15 cellular contexts compared by ENCODE assay signal in the genomic region with DNA sequence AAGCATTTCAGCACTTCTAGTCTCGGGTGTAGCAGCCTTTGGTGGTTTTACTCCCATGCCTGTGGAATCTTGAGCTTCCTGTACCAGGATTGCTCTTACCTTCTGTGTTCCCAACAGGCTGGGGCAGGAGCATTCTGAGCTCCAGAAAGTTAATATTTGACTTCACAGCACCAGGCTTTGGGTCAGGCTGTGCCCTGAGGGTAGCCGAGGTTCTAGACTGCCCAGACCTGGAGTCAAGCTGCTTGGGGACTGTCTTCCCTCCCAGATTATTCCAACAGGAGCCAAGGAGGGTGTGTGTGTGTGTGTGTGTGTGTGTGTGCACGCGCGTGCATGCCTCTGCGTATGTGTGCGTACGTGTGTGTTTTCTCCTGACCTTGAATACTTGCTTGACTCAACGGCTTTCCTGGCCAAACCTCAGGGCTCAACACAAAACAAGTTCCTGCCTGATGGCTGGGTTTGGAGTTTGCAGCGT.
A peak's percentile ranks its signal among the peaks of the same experiment; 100 is the strongest.
DNase-seq lines count a peak whose midpoint lies in the region; ATAC-seq and TF ChIP-seq lines count a peak whose summit lies in the region.
"Had no signal": no experiment of that assay in that cellular context is flagged by ENCODE, and none has a peak within 500 bp of the region (broad histone marks: within the 10 kb centered on the region; RNA-seq: fewer than 3 reads in every experiment).

No MANE protein-coding gene starts in this region.

- no peak for ATAC-seq in WTC11
- ATAC-seq in thoracic aorta (ENCODE audit: insufficient number of reproducible peaks, low FRiP score, low read depth), result no peak
- no peak for ATAC-seq in stimulated activated memory B cell treated with anti-CD40 and anti-IgM and Interleukin-4, amounts not matched to agents 10 μg/mL and 1 μg/mL and 100 μg/mL, for 72 hours
- no peak for ATAC-seq in GM21529 (IDR thresholded peaks at IDR 0.05; ENCODE audit: unreplicated experiment)

- H3K9me3 Mint-ChIP-seq in WTC11, result no peaks in the 10 kb centered on the region
- H3K9me3 Mint-ChIP-seq in stimulated activated memory B cell treated with anti-CD40 and anti-IgM and Interleukin-4, amounts not matched to agents 10 μg/mL and 1 μg/mL and 100 μg/mL, for 72 hours, result no peaks in the 10 kb centered on the region
- H3K9me3 Mint-ChIP-seq: activated CD4-positive, alpha-beta T cell treated with anti-CD3 and anti-CD28 coated beads, Interleukin-2, amount 10 ng/mL, durations not matched to agents 7 days and 5 days; dendritic cell treated with granulocyte-macrophage colony-stimulating factor and Interleukin-4, amounts not matched to agents 40 ng/mL and 50 ng/mL, for 4 days had no signal

- no peak overlapping the region; the same call in 1 of the 2 replicates for H3K27ac Mint-ChIP-seq in WTC11
- no peak overlapping the region for H3K27ac Mint-ChIP-seq in stimulated activated memory B cell treated with anti-CD40 and anti-IgM and Interleukin-4, amounts not matched to agents 10 μg/mL and 1 μg/mL and 100 μg/mL, for 72 hours
- H3K27ac Mint-ChIP-seq: dendritic cell treated with granulocyte-macrophage colony-stimulating factor and Interleukin-4, amounts not matched to agents 40 ng/mL and 50 ng/mL, for 4 days had no signal

- no peaks in the 10 kb centered on the region for H3K4me1 Mint-ChIP-seq in WTC11
- H3K4me1 Mint-ChIP-seq in stimulated activated memory B cell treated with anti-CD40 and anti-IgM and Interleukin-4, amounts not matched to agents 10 μg/mL and 1 μg/mL and 100 μg/mL, for 72 hours, result no peaks in the 10 kb centered on the region

- H3K27me3 Mint-ChIP-seq in WTC11 (ENCODE audit: low read depth), result no peaks in the 10 kb centered on the region
- H3K27me3 Mint-ChIP-seq in stimulated activated memory B cell treated with anti-CD40 and anti-IgM and Interleukin-4, amounts not matched to agents 10 μg/mL and 1 μg/mL and 100 μg/mL, for 72 hours, result no peaks in the 10 kb centered on the region
- H3K27me3 Mint-ChIP-seq: activated CD4-positive, alpha-beta T cell treated with anti-CD3 and anti-CD28 coated beads, Interleukin-2, amount 10 ng/mL, durations not matched to agents 7 days and 5 days; dendritic cell treated with granulocyte-macrophage colony-stimulating factor and Interleukin-4, amounts not matched to agents 40 ng/mL and 50 ng/mL, for 4 days had no signal

- H3K4me3 Mint-ChIP-seq in WTC11, result no peak overlapping the region
- no peak overlapping the region for H3K4me3 Mint-ChIP-seq in stimulated activated memory B cell treated with anti-CD40 and anti-IgM and Interleukin-4, amounts not matched to agents 10 μg/mL and 1 μg/mL and 100 μg/mL, for 72 hours
- H3K4me3 Mint-ChIP-seq: activated CD4-positive, alpha-beta T cell treated with anti-CD3 and anti-CD28 coated beads, Interleukin-2, amount 10 ng/mL, durations not matched to agents 7 days and 5 days; dendritic cell treated with granulocyte-macrophage colony-stimulating factor and Interleukin-4, amounts not matched to agents 40 ng/mL and 50 ng/mL, for 4 days had no signal

- CTCF ChIA-PET in WTC11 (lab: Charles Lee), result interaction anchor here (0.8 kb wide), 1 partner anchor 75 kb away, joined by 3 read pairs; no protein-coding TSS in a partner anchor

- H3K36me3 ChIP-seq in muscle layer of colon (ENCODE audit: insufficient read depth, low read length) (peaks cover 79% of the 10 kb centered on the region), thoracic aorta (peaks cover 33% of the 10 kb centered on the region)

- peaks cover 45% of the 10 kb centered on the region for H3K4me1 ChIP-seq in muscle layer of colon (ENCODE audit: insufficient read depth, low read length)
- peaks cover 19 to 57% of the 10 kb centered on the region in 2 donors for H3K4me1 ChIP-seq in thoracic aorta (ENCODE audit: control insufficient read depth in 1 of 2, low read depth in 2 of 2)

- H3K4me3 ChIP-seq in fibroblast of the aortic adventitia (ENCODE audit: low read depth, low read length), result no peak overlapping the region
- H3K4me3 ChIP-seq in muscle layer of colon (ENCODE audit: low read depth in 1 of 2, low read length in 2 of 2), result no peak overlapping the region
- no peak overlapping the region for H3K4me3 ChIP-seq in thoracic aorta

- peak overlapping the region; percentile 39 for H3K27ac ChIP-seq in muscle layer of colon (ENCODE audit: low read depth, low read length)
- peak overlapping the region; percentile 75 to 87 for H3K27ac ChIP-seq in thoracic aorta

- no peaks in the 10 kb centered on the region for H3K9me3 ChIP-seq in muscle layer of colon (ENCODE audit: low read length)
- no peaks in the 10 kb centered on the region for H3K9me3 ChIP-seq in thoracic aorta

- no peak for TF ChIP-seq CTCF in WTC11 (IDR thresholded peaks at IDR 0.05)
- no peak for TF ChIP-seq CTCF in fibroblast of the aortic adventitia (IDR thresholded peaks at IDR 0.05; ENCODE audit: insufficient read depth, low read length)
- no peak for TF ChIP-seq CTCF in thoracic aorta (IDR thresholded peaks at IDR 0.05)

- H3K27me3 ChIP-seq in muscle layer of colon (ENCODE audit: control insufficient read depth in 1 of 2, insufficient read depth in 2 of 2, low read length in 2 of 2) (no peaks in the 10 kb centered on the region), thoracic aorta (replicated peaks; ENCODE audit: insufficient read depth) (no peaks in the 10 kb centered on the region)

- POLR2A ChIA-PET in WTC11 (lab: Charles Lee), result no interaction called here

- H3K36me3 Mint-ChIP-seq in WTC11, result peaks cover 65% of the 10 kb centered on the region
- peaks cover 71% of the 10 kb centered on the region for H3K36me3 Mint-ChIP-seq in stimulated activated memory B cell treated with anti-CD40 and anti-IgM and Interleukin-4, amounts not matched to agents 10 μg/mL and 1 μg/mL and 100 μg/mL, for 72 hours

- no peak for DNase-seq in WTC11 (ENCODE audit: low spot score)
- DNase-seq in fibroblast of the aortic adventitia (ENCODE audit: low read depth), result peak; percentile 69
- DNase-seq in thoracic aorta (ENCODE audit: low spot score), result no peak
- DNase-seq in GF-D8 (lab: John Stamatoyannopoulos, UW), result no peak
- DNase-seq in activated effector memory CD4-positive, alpha-beta T cell treated with anti-CD3 and anti-CD28 coated beads, Interleukin-2, amount 50 U/mL, for 16 hours, result no peak
- DNase-seq: activated CD4-positive, alpha-beta T cell treated with anti-CD3 and anti-CD28 coated beads, Interleukin-2, amount 10 ng/mL, durations not matched to agents 7 days and 5 days; amygdala; NCI-H2107; retina; stimulated activated CD4-positive, alpha-beta T cell treated with anti-CD3 and anti-CD28 coated beads, Interleukin-2, amount 100 ng/mL, for 48 hours; T-helper 9 cell had no signal

- H3K9ac ChIP-seq in muscle layer of colon (ENCODE audit: low read length), result peak overlapping the region; percentile 13

TF ChIP-seq in WTC11, 78 proteins besides CTCF, POLR2A, EP300 and RAD21 (continues in another document):
- TF ChIP-seq KAT7 (CRISPR knock-in tag; IDR thresholded peaks at IDR 0.05; ENCODE audit: borderline replicate concordance) (no peak), NR3C1 (CRISPR knock-in tag; conservative IDR thresholded peaks at IDR 0.05; ENCODE audit: low read depth) (no peak), SMAD4 (CRISPR knock-in tag; IDR thresholded peaks at IDR 0.05) (no peak), GABPB1 (CRISPR knock-in tag; IDR thresholded peaks at IDR 0.05) (peak; percentile 15; the same call in 1 of the 2 replicates), MYBL2 (CRISPR knock-in tag; IDR thresholded peaks at IDR 0.05) (no peak)
- TF ChIP-seq, protein P1, sequence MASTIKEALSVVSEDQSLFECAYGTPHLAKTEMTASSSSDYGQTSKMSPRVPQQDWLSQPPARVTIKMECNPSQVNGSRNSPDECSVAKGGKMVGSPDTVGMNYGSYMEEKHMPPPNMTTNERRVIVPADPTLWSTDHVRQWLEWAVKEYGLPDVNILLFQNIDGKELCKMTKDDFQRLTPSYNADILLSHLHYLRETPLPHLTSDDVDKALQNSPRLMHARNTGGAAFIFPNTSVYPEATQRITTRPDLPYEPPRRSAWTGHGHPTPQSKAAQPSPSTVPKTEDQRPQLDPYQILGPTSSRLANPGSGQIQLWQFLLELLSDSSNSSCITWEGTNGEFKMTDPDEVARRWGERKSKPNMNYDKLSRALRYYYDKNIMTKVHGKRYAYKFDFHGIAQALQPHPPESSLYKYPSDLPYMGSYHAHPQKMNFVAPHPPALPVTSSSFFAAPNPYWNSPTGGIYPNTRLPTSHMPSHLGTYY (CRISPR knock-in tag; IDR thresholded peaks at IDR 0.05), result no peak
- TF ChIP-seq, protein P2, sequence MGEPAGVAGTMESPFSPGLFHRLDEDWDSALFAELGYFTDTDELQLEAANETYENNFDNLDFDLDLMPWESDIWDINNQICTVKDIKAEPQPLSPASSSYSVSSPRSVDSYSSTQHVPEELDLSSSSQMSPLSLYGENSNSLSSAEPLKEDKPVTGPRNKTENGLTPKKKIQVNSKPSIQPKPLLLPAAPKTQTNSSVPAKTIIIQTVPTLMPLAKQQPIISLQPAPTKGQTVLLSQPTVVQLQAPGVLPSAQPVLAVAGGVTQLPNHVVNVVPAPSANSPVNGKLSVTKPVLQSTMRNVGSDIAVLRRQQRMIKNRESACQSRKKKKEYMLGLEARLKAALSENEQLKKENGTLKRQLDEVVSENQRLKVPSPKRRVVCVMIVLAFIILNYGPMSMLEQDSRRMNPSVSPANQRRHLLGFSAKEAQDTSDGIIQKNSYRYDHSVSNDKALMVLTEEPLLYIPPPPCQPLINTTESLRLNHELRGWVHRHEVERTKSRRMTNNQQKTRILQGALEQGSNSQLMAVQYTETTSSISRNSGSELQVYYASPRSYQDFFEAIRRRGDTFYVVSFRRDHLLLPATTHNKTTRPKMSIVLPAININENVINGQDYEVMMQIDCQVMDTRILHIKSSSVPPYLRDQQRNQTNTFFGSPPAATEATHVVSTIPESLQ (CRISPR knock-in tag; IDR thresholded peaks at IDR 0.05), result no peak
